ENCODE assay signal across 10 cellular contexts in the genomic region with DNA sequence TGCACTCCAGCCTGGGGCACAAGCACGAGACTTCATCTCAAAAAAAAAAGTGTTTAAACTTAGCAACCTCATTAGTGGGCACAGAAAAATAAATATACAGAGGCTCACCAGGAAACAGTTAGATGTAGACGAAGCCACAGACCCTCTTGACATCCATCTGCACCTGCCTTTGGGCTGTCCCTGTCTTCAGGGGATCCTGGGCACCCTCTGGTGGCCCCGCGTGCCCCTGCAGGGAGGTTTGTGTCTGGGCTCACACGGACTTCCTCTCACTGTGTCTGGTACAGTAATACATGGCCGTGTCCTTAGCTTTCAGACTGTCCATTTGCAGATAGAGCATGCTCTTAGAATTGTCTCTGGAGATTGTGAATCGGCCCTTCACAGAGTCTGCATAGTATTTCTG.
DNase-seq lines count a peak whose midpoint lies in the region; ATAC-seq and TF ChIP-seq lines count a peak whose summit lies in the region.
"Had no signal": no experiment of that assay in that cellular context is flagged by ENCODE, and none has a peak within 500 bp of the region (broad histone marks: within the 10 kb centered on the region; RNA-seq: fewer than 3 reads in every experiment).

No MANE protein-coding gene starts in this region.

- no peaks in the 10 kb centered on the region for H3K27me3 ChIP-seq in A673 (replicated peaks; ENCODE audit: insufficient read depth, low read depth, low read length, poor library complexity)
- H3K27me3 ChIP-seq: transverse colon had no signal

- H3K4me1 Mint-ChIP-seq in glutamatergic neuron (ENCODE audit: low read depth, unreplicated experiment) = no peaks in the 10 kb centered on the region

- POLR2A ChIA-PET in A673 (lab: Charles Lee; ENCODE audit: low non-redundant PET) = no interaction called here
- POLR2A ChIA-PET in HEK293T (lab: Yijun Ruan, JAX) = no interaction called here

- no peaks in the 10 kb centered on the region for H3K27me3 Mint-ChIP-seq in glutamatergic neuron (ENCODE audit: unreplicated experiment)

- TF ChIP-seq CTCF in A673 (conservative IDR thresholded peaks at IDR 0.05; ENCODE audit: low read depth, low read length) = peak; percentile 42
- TF ChIP-seq CTCF in glutamatergic neuron (IDR thresholded peaks at IDR 0.05; ENCODE audit: partially characterized antibody, unreplicated experiment) = no peak

- H3K9me3 ChIP-seq in A673 (ENCODE audit: low read depth, low read length, poor library complexity, severe bottlenecking) = no peaks in the 10 kb centered on the region
- H3K9me3 ChIP-seq: transverse colon had no signal

- H3K4me3 ChIP-seq in A673 (ENCODE audit: low read depth, low read length, poor library complexity, severe bottlenecking) = no peak overlapping the region
- H3K4me3 ChIP-seq: transverse colon had no signal

- H3K36me3 ChIP-seq in A673 (ENCODE audit: insufficient read depth, low read length, poor library complexity, severe bottlenecking) = no peaks in the 10 kb centered on the region
- H3K36me3 ChIP-seq: transverse colon had no signal

- no peaks in the 10 kb centered on the region for H3K4me1 ChIP-seq in A673 (ENCODE audit: insufficient read depth, low read length, poor library complexity, severe bottlenecking)
- H3K4me1 ChIP-seq: transverse colon had no signal

- CTCF ChIA-PET in A673 (lab: Charles Lee) (no interaction called here), HEK293T (lab: Yijun Ruan, JAX) (no interaction called here)

- intact Hi-C loops in A673 (cut with micrococcal nuclease; ENCODE audit: unreplicated experiment) = no loop called here

- H3K27ac Mint-ChIP-seq in glutamatergic neuron (ENCODE audit: unreplicated experiment) = no peak overlapping the region

- BruUV-seq in A673 (replicated peaks; lab: Mats Ljungman, UMichigan) = no TSS peak

- DNase-seq in A673 (ENCODE audit: low spot score) (peak; percentile 35), HEK293T (ENCODE audit: extremely low spot score) (peak; percentile 7), glutamatergic neuron (no peak), 8988T (no peak)
- DNase-seq in activated CD4-positive, alpha-beta T cell treated with anti-CD3 and anti-CD28 coated beads for 1 hour = peak; percentile 19
- DNase-seq in effector CD4-positive, alpha-beta T cell = peak; percentile 6
- DNase-seq: occipital lobe, transverse colon had no signal

- no peak overlapping the region for H3K4me3 Mint-ChIP-seq in glutamatergic neuron (ENCODE audit: unreplicated experiment)

- no peak overlapping the region for H3K27ac ChIP-seq in A673 (ENCODE audit: low read depth, low read length, poor library complexity, severe bottlenecking)
- H3K27ac ChIP-seq: transverse colon had no signal

- H3K9me3 Mint-ChIP-seq in glutamatergic neuron (ENCODE audit: unreplicated experiment) = peaks cover 17% of the 10 kb centered on the region

- H3K36me3 Mint-ChIP-seq in glutamatergic neuron (ENCODE audit: unreplicated experiment) = peaks cover 6% of the 10 kb centered on the region

- ATAC-seq in HG02623 (IDR thresholded peaks at IDR 0.05; ENCODE audit: unreplicated experiment) (no peak), esophagus mucosa (no peak)

TF ChIP-seq in HEK293T, 16 proteins besides CTCF, POLR2A, EP300 and RAD21:
- TF ChIP-seq, protein P1, sequence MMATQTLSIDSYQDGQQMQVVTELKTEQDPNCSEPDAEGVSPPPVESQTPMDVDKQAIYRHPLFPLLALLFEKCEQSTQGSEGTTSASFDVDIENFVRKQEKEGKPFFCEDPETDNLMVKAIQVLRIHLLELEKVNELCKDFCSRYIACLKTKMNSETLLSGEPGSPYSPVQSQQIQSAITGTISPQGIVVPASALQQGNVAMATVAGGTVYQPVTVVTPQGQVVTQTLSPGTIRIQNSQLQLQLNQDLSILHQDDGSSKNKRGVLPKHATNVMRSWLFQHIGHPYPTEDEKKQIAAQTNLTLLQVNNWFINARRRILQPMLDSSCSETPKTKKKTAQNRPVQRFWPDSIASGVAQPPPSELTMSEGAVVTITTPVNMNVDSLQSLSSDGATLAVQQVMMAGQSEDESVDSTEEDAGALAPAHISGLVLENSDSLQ (IDR thresholded peaks at IDR 0.05) = no peak
- no peak for TF ChIP-seq ARNT (IDR thresholded peaks at IDR 0.05)
- TF ChIP-seq L3MBTL2 (conservative IDR thresholded peaks at IDR 0.05) = no peak
- TF ChIP-seq ZNF384 (IDR thresholded peaks at IDR 0.05) = no peak
- TF ChIP-seq SP1 (IDR thresholded peaks at IDR 0.05) = no peak

Comparison
In these comparisons a context has a peak if more than half of its experiments do, and no peak if none do; other contexts are left out.
1. DNase-seq: peak in A673 (single experiment), HEK293T (single experiment), activated CD4-positive, alpha-beta T cell treated with anti-CD3 and anti-CD28 coated beads for 1 hour (single experiment) and effector CD4-positive, alpha-beta T cell (single experiment); none in glutamatergic neuron (single experiment) and 8988T (single experiment).